Comparison of ENCODE assay signal across 39 cellular contexts in the genomic region with DNA sequence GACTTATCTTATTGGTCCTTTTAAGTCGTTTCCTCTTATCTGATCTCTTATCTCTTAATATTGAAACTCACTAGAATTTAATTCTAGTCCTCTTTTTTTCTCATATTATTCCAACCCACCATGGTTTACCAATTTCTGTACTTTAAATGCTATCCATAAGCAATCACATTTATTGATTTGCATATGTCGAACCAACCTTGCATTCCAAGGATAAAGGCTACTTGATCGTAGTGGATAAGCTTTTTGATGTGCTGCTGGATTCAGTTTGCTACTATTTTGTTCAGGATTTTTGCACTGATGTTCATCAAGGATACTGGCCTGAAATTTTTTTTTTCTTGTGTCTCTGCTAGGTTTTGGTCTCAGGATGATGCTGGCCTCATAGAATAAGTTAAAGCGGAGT. TPM values are rescaled to one million over a fixed set of nuclear protein-coding genes. Genes with fewer than 3 reads are reported as not detected.
"Had no signal": no experiment of that assay in that cellular context is flagged by ENCODE, and none has a peak within 500 bp of the region (broad histone marks: within the 10 kb centered on the region; RNA-seq: fewer than 3 reads in every experiment).

No MANE protein-coding gene starts in this region.

- H3K27me3 ChIP-seq: MG63 had no signal

- H3K36me3 ChIP-seq: MG63 had no signal

- H3K4me3 ChIP-seq: MG63 had no signal

- DNase-seq: Karpas-422, Kasumi-1, MG63, MM.1S, MV-4-11, NCI-H1048, NCI-H1092, NCI-H1092 treated with DMSO at 0.1 percent for 48 hours, NCI-H1105, NCI-H1105 treated with DMSO at 0.1 percent for 48 hours, NCI-H1417, NCI-H1417 treated with DMSO at 0.1 percent for 48 hours, NCI-H1436, NCI-H1436 treated with DMSO at 0.1 percent for 48 hours, NCI-H146, NCI-H1694, NCI-H1694 treated with DMSO at 0.1 percent for 48 hours, NCI-H187, NCI-H187 treated with DMSO at 0.1 percent for 48 hours, NCI-H1930, NCI-H2029, NCI-H2029 treated with DMSO at 0.1 percent for 48 hours, NCI-H2081, NCI-H2081 treated with DMSO at 0.1 percent for 48 hours, NCI-H2107, NCI-H2171, NCI-H2171 treated with DMSO at 0.1 percent for 48 hours, NCI-H2227 treated with DMSO at 0.1 percent for 48 hours, NCI-H226, NCI-H345, NCI-H446, NCI-H446 treated with DMSO at 0.1 percent for 48 hours, NCI-H510A, NCI-H510A treated with DMSO at 0.1 percent for 48 hours, NCI-H524 had no signal

- H3K9me3 ChIP-seq: MG63 had no signal

RNA-seq across cellular contexts. Expression of gene DEFB125, which starts 7.7 kb away (rescaled TPM):
- total RNA-seq: LHCN-M2, M059J, MCF 10A, NCI-H460 had no signal

RNA-seq across cellular contexts. Expression of gene DEFB126, which starts 47.2 kb away (rescaled TPM):
- total RNA-seq: LHCN-M2, M059J, MCF 10A, NCI-H460 had no signal
